In genomic region chr1:29586991-29587745, GRCh38 we compare ENCODE assay signal across 1 cellular context.
TF ChIP-seq lines count a peak whose summit lies in the region.

No MANE protein-coding gene starts in this region.

TF ChIP-seq in IMR-90, 13 proteins besides CTCF, POLR2A, EP300 and RAD21:
- no peak for TF ChIP-seq MAFK (IDR thresholded peaks at IDR 0.05; ENCODE audit: low read depth, low read length)
- TF ChIP-seq FOS (IDR thresholded peaks at IDR 0.05; ENCODE audit: low read depth, low read length): no peak
- no peak for TF ChIP-seq MAZ (IDR thresholded peaks at IDR 0.05; ENCODE audit: borderline replicate concordance, low read depth, low read length)
- no peak for TF ChIP-seq SMC3 (IDR thresholded peaks at IDR 0.05; ENCODE audit: low read depth, low read length)
- TF ChIP-seq BHLHE40 (IDR thresholded peaks at IDR 0.05; ENCODE audit: low read depth, low read length): no peak
- TF ChIP-seq RFX5 (IDR thresholded peaks at IDR 0.05; ENCODE audit: low read depth, low read length): no peak
- no peak for TF ChIP-seq CEBPB (IDR thresholded peaks at IDR 0.05; ENCODE audit: low read depth, low read length)
- no peak for TF ChIP-seq CHD1 (IDR thresholded peaks at IDR 0.05; ENCODE audit: low read depth, low read length)
- TF ChIP-seq RCOR1 (IDR thresholded peaks at IDR 0.05; ENCODE audit: insufficient replicate concordance, low read length): no peak
- no peak for TF ChIP-seq NFE2L2 (IDR thresholded peaks at IDR 0.05; ENCODE audit: low read depth, low read length)
- no peak for TF ChIP-seq USF2 (IDR thresholded peaks at IDR 0.05; ENCODE audit: low read depth, low read length)
- no peak for TF ChIP-seq ELK1 (IDR thresholded peaks at IDR 0.05; ENCODE audit: borderline replicate concordance, low read depth, low read length)
- TF ChIP-seq MXI1 (IDR thresholded peaks at IDR 0.05; ENCODE audit: borderline replicate concordance, low read depth, low read length): no peak
